In the genomic region with DNA sequence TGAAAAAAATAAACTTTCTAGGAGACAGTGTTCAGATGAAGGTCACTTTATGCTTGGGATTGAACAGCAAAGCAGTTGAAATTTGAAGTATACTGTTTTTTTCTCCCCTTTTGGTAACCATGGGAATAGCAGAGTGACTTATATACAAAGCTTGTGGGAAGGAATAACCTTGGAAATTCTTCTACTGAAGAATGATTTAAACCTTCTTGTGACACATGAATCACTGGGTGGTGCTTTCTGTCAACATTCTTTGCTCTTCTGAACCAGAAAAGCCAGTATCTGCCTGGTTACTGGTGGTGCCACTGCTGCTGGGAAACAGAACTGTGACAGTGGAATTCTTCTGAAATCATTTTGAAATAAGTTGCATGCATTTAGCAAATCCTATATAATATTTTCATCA, we compare ENCODE assay signal across 10 cellular contexts. TPM values are rescaled to one million over a fixed set of nuclear protein-coding genes. Genes with fewer than 3 reads are reported as not detected.
DNase-seq lines count a peak whose midpoint lies in the region; ATAC-seq and TF ChIP-seq lines count a peak whose summit lies in the region.
"Had no signal": no experiment of that assay in that cellular context is flagged by ENCODE, and none has a peak within 500 bp of the region (broad histone marks: within the 10 kb centered on the region; RNA-seq: fewer than 3 reads in every experiment).

No MANE protein-coding gene starts in this region.

- H3K27me3 ChIP-seq in RWPE2 (ENCODE audit: insufficient read depth, poor library complexity, severe bottlenecking) (no peaks in the 10 kb centered on the region), prostate gland (replicated peaks; ENCODE audit: insufficient read depth) (no peaks in the 10 kb centered on the region)
- H3K27me3 ChIP-seq: sigmoid colon had no signal

- H3K4me1 ChIP-seq in RWPE2 (ENCODE audit: insufficient read depth, poor library complexity, severe bottlenecking) (peaks cover 50% of the 10 kb centered on the region), prostate gland (replicated peaks) (no peaks in the 10 kb centered on the region)

- DNase-seq in EL (peak; percentile 95), RWPE2 (ENCODE audit: low spot score) (peak; percentile 53), fibroblast of villous mesenchyme (ENCODE audit: low read depth) (peak; percentile 85), prostate gland (ENCODE audit: low spot score) (peak; percentile 24), lower leg skin (ENCODE audit: low spot score in 2 of 2) (no peak)
- DNase-seq: sigmoid colon had no signal

- H3K9me3 ChIP-seq in RWPE2 (ENCODE audit: severe bottlenecking) (no peaks in the 10 kb centered on the region), prostate gland (no peaks in the 10 kb centered on the region)
- H3K9me3 ChIP-seq: sigmoid colon had no signal

- intact Hi-C loops in prostate gland (cut with DNase I), result no loop called here
- intact Hi-C loops in lower leg skin (cut with DNase I; ENCODE audit: low total_unique reads), result no loop called here

- TF ChIP-seq CTCF in RWPE2 (IDR thresholded peaks at IDR 0.05; ENCODE audit: poor library complexity, severe bottlenecking), result peak; percentile 24
- TF ChIP-seq CTCF in fibroblast of villous mesenchyme (IDR thresholded peaks at IDR 0.05; ENCODE audit: insufficient read depth, low read depth, low read length), result no peak
- peak in 1 of 4 experiments; percentile 40 for TF ChIP-seq CTCF in prostate gland (IDR thresholded peaks at IDR 0.05)
- TF ChIP-seq CTCF in lower leg skin (IDR thresholded peaks at IDR 0.05), result no peak

- ATAC-seq in RWPE2 (ENCODE audit: low read depth), result peak; percentile 73
- ATAC-seq in HG03045 (IDR thresholded peaks at IDR 0.05; ENCODE audit: unreplicated experiment), result no peak
- no peak for ATAC-seq in HG03095 (IDR thresholded peaks at IDR 0.05; ENCODE audit: unreplicated experiment)
- ATAC-seq in GM18909 (IDR thresholded peaks at IDR 0.05; ENCODE audit: poor library complexity, unreplicated experiment), result no peak
- ATAC-seq: activated naive CD4-positive, alpha-beta T cell treated with anti-CD3 and anti-CD28 coated beads, Interleukin-2, amount 50 U/mL, for 72 hours had no signal

- no peaks in the 10 kb centered on the region for H3K36me3 ChIP-seq in RWPE2 (ENCODE audit: low read depth)
- no peaks in the 10 kb centered on the region for H3K36me3 ChIP-seq in prostate gland
- H3K36me3 ChIP-seq: sigmoid colon had no signal

- H3K27ac ChIP-seq in RWPE2 (ENCODE audit: poor library complexity, severe bottlenecking), result peak overlapping the region; percentile 94
- H3K27ac ChIP-seq in prostate gland, result no peak overlapping the region

- TF ChIP-seq POLR2A in prostate gland (IDR thresholded peaks at IDR 0.05) (no peak), lower leg skin (IDR thresholded peaks at IDR 0.05) (no peak)

- no peak overlapping the region for H3K4me3 ChIP-seq in RWPE2 (ENCODE audit: severe bottlenecking)
- no peak overlapping the region for H3K4me3 ChIP-seq in fibroblast of villous mesenchyme (ENCODE audit: low read depth, low read length)
- no peak overlapping the region for H3K4me3 ChIP-seq in prostate gland
- H3K4me3 ChIP-seq in lower leg skin (ENCODE audit: low read depth, poor library complexity, severe bottlenecking), result no peak overlapping the region
- H3K4me3 ChIP-seq: sigmoid colon had no signal

RNA-seq across cellular contexts. Expression of a gene that starts 39.4 kb away (rescaled TPM):
- total RNA-seq in fibroblast of villous mesenchyme (635 and 1,266 TPM in 2 replicates), prostate gland (10 to 100 TPM; 26.2 to 54.7 TPM), lower leg skin (10 to 100 TPM; 35.5 to 66.8 (median 47.6) TPM)
- total RNA-seq: activated naive CD4-positive, alpha-beta T cell treated with anti-CD3 and anti-CD28 coated beads, Interleukin-2, amount 50 U/mL, for 72 hours had no signal

Comparison
In these comparisons a context has a peak if more than half of its experiments do, and no peak if none do; other contexts are left out.
1. DNase-seq: peak in EL (single experiment), RWPE2 (single experiment), fibroblast of villous mesenchyme (single experiment) and prostate gland (single experiment); none in lower leg skin (0 of 2).